Comparison of ENCODE assay signal across 1 cellular context in genomic region chr15:34043813-34044212, GRCh38.
TF ChIP-seq lines count a peak whose summit lies in the region.

No MANE protein-coding gene starts in this region.

TF ChIP-seq in GM12878, 131 proteins besides CTCF, POLR2A, EP300 and RAD21:
- TF ChIP-seq NFIC (IDR thresholded peaks at IDR 0.05; ENCODE audit: low read depth, low read length) = no peak
- TF ChIP-seq HCFC1 (IDR thresholded peaks at IDR 0.05; ENCODE audit: low read length) = no peak
- TF ChIP-seq IKZF2 (IDR thresholded peaks at IDR 0.05) = no peak
- no peak for TF ChIP-seq MEF2A (IDR thresholded peaks at IDR 0.05; ENCODE audit: insufficient read depth, low read depth, low read length)
- no peak for TF ChIP-seq CBX5 (IDR thresholded peaks at IDR 0.05; ENCODE audit: low read depth)
- TF ChIP-seq MEF2B (IDR thresholded peaks at IDR 0.05; ENCODE audit: partially characterized antibody, poor library complexity, severe bottlenecking) = no peak
- TF ChIP-seq FOS (IDR thresholded peaks at IDR 0.05; ENCODE audit: borderline replicate concordance, extremely low read depth, insufficient read length) = no peak
- TF ChIP-seq TAF1 (IDR thresholded peaks at IDR 0.05; ENCODE audit: borderline replicate concordance, low read depth, low read length) = no peak
- no peak for TF ChIP-seq MTA3 (IDR thresholded peaks at IDR 0.05; ENCODE audit: borderline replicate concordance, low read length)
- no peak for TF ChIP-seq LARP7 (IDR thresholded peaks at IDR 0.05)
- TF ChIP-seq SUPT20H (IDR thresholded peaks at IDR 0.05; ENCODE audit: borderline replicate concordance, control insufficient read depth, low read depth, low read length) = no peak
